19 cellular contexts compared by ENCODE assay signal in the genomic region with DNA sequence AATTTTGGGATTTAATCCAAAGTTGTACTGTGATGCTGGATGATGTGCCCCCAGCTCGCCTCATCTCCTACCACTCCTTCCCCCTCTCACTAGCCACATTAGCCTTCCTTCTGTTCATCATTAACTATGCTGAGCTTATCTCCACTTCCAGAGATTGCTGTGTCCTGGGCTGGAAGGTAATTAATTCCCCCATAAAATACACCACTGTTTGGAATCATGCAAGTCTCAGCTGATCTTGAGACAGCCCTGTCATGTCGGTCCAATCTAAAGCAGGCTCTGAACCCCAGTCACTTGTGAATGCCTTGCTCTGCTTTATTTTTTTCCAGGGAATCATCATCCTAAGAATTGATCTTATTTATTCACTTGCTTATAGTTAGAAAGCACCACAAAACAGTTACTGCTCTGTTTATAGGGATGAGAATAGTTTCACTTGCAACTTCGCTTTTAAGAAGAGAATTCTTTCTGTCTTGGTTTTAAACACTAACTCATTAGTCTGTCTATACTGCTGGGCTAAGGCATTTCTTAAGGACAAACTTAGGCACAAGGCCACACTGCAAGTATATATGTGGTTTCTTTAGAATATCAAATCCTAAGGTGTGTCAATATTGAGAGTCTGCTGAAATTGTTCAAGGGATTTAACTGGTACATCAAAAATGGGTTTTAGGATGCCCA.
DNase-seq lines count a peak whose midpoint lies in the region; ATAC-seq, FAIRE-seq and TF ChIP-seq lines count a peak whose summit lies in the region.
"Had no signal": no experiment of that assay in that cellular context is flagged by ENCODE, and none has a peak within 500 bp of the region (broad histone marks: within the 10 kb centered on the region; RNA-seq: fewer than 3 reads in every experiment).

No MANE protein-coding gene starts in this region.

- H2AK5ac ChIP-seq in IMR-90 (ENCODE audit: low read depth, low read length) = no peak overlapping the region

- H3K4me3 ChIP-seq in BE2C (ENCODE audit: low read depth, low read length) = no peak overlapping the region
- H3K4me3 ChIP-seq in IMR-90 (ENCODE audit: insufficient read depth, low read depth, low read length) = no peak overlapping the region
- H3K4me3 ChIP-seq in astrocyte (ENCODE audit: insufficient read depth, low read depth, low read length) = no peak overlapping the region
- no peak overlapping the region for H3K4me3 ChIP-seq in mesodermal cell (ENCODE audit: extremely low read depth, insufficient read depth, low read length, poor library complexity, severe bottlenecking)
- H3K4me3 ChIP-seq: GM23248 had no signal

- H2BK5ac ChIP-seq in IMR-90 (ENCODE audit: low read depth, low read length, poor library complexity, severe bottlenecking) = no peak overlapping the region

- H3K9ac ChIP-seq in IMR-90 (ENCODE audit: low read depth, low read length) = no peak overlapping the region
- H3K9ac ChIP-seq in astrocyte (ENCODE audit: low read length) = no peak overlapping the region
- H3K9ac ChIP-seq: GM23248, KMS-11 had no signal

- H4K20me1 ChIP-seq in IMR-90 (ENCODE audit: insufficient read depth, low read length) (no peaks in the 10 kb centered on the region), astrocyte (ENCODE audit: insufficient read depth, low read length) (no peaks in the 10 kb centered on the region)

- peaks cover 20% of the 10 kb centered on the region for H3K4me1 ChIP-seq in BE2C
- 0 out of 2 replicates have a peak, but pooled peaks cover 2% of the 10 kb centered on the region for H3K4me1 ChIP-seq in IMR-90 (ENCODE audit: control insufficient read depth, insufficient read depth, low read length)
- H3K4me1 ChIP-seq in astrocyte (ENCODE audit: insufficient read depth, low read length) = no peaks in the 10 kb centered on the region
- peaks cover 27% of the 10 kb centered on the region for H3K4me1 ChIP-seq in mesodermal cell (ENCODE audit: control insufficient read depth, insufficient read depth, low read length, poor library complexity, severe bottlenecking)

- H3K27me3 Mint-ChIP-seq in astrocyte (ENCODE audit: low read depth, unreplicated experiment) = no peaks in the 10 kb centered on the region

- BruUV-seq in IMR-90 (replicated peaks; lab: Mats Ljungman, UMichigan) = no TSS peak

- H2AFZ ChIP-seq in IMR-90 (replicated peaks; ENCODE audit: low read length, poor library complexity) (no peak overlapping the region), astrocyte (ENCODE audit: low read depth, low read length) (no peak overlapping the region)

- no peak overlapping the region for H3K4me2 ChIP-seq in IMR-90 (ENCODE audit: low read depth, low read length)
- H3K4me2 ChIP-seq in astrocyte (ENCODE audit: low read length) = no peak overlapping the region
- H3K4me2 ChIP-seq: KMS-11 had no signal

- no peak overlapping the region for H2BK120ac ChIP-seq in IMR-90 (ENCODE audit: low read depth, low read length)

- no peak for TF ChIP-seq RAD21 in IMR-90 (IDR thresholded peaks at IDR 0.05; ENCODE audit: low read length)

- H3K4ac ChIP-seq in IMR-90 (ENCODE audit: low read depth, low read length) = no peak overlapping the region; the same call in 1 of the 2 replicates

- no peaks in the 10 kb centered on the region for H3K9me3 Mint-ChIP-seq in astrocyte (ENCODE audit: unreplicated experiment)

- in situ Hi-C loops in IMR-90 (cut with MboI; ENCODE audit: low sequenced_read_pairs) = no loop called here

- no peak overlapping the region for H3K23ac ChIP-seq in IMR-90 (ENCODE audit: low read depth, low read length)

- DNase-seq in BE2C = peak; percentile 11
- no peak for DNase-seq in IMR-90
- DNase-seq in astrocyte (ENCODE audit: low read depth) = no peak
- no peak for DNase-seq in NCI-H1694 treated with DMSO at 0.1 percent for 48 hours (lab: John Stamatoyannopoulos, UW)
- no peak for DNase-seq in stimulated activated CD4-positive, alpha-beta T cell treated with anti-CD3 and anti-CD28 coated beads, Interleukin-12 subunit alpha, Interleukin-12 subunit beta, amount 100 ng/mL, for 4 hours
- DNase-seq in urothelium cell line (ENCODE audit: low spot score) = no peak
- no peak for DNase-seq in stimulated activated CD4-positive, alpha-beta T cell treated with anti-CD3 and anti-CD28 coated beads, Interleukin-15, amount 100 ng/mL, for 24 hours
- DNase-seq: Calu3, DND-41, GF-D8, NCI-H1092, NCI-H1694, NCI-H2171 treated with DMSO at 0.1 percent for 48 hours, NCI-H774, RPMI8226 had no signal

- FAIRE-seq in astrocyte (lab: Jason Lieb, UNC) (no peak), urothelium cell line (lab: Jason Lieb, UNC) (no peak)

- H3K27me3 ChIP-seq in BE2C = no peaks in the 10 kb centered on the region
- no peaks in the 10 kb centered on the region for H3K27me3 ChIP-seq in IMR-90 (ENCODE audit: control insufficient read depth, insufficient read depth, low read length)
- H3K27me3 ChIP-seq in astrocyte (ENCODE audit: insufficient read depth, low read length) = no peaks in the 10 kb centered on the region

- H3K18ac ChIP-seq in IMR-90 (ENCODE audit: low read depth, low read length) = peak overlapping the region; percentile 51; the same call in 1 of the 2 replicates

- ATAC-seq in IMR-90 (ENCODE audit: low read depth) = peak; percentile 44; the same call in 1 of the 2 replicates

- H3K56ac ChIP-seq in IMR-90 (ENCODE audit: extremely low read depth, insufficient read depth, low read length) = no peak overlapping the region

- H2BK20ac ChIP-seq in IMR-90 (ENCODE audit: low read depth, low read length) = no peak overlapping the region

- H3K27ac Mint-ChIP-seq in astrocyte (ENCODE audit: unreplicated experiment) = peak overlapping the region; percentile 1
- H3K27ac Mint-ChIP-seq: CD14-positive monocyte had no signal

- TF ChIP-seq POLR2A in IMR-90 (IDR thresholded peaks at IDR 0.05; ENCODE audit: low read depth, low read length) = no peak

- CTCF ChIA-PET in IMR-90 (lab: Yijun Ruan, JAX) = no interaction called here

- H3K27ac ChIP-seq in IMR-90 (ENCODE audit: insufficient read depth, low read length) (no peak overlapping the region), astrocyte (ENCODE audit: low read depth, low read length) (no peak overlapping the region), mesodermal cell (ENCODE audit: low read depth, low read length, severe bottlenecking) (peak overlapping the region; percentile 88)
- H3K27ac ChIP-seq: GM23248, KMS-11 had no signal

- H3K14ac ChIP-seq in IMR-90 (replicated peaks; ENCODE audit: low read depth, low read length) = no peak overlapping the region

- H3K4me3 Mint-ChIP-seq in astrocyte (ENCODE audit: unreplicated experiment) = no peak overlapping the region
- H3K4me3 Mint-ChIP-seq: CD14-positive monocyte had no signal

- no peaks in the 10 kb centered on the region for H3K79me1 ChIP-seq in IMR-90 (ENCODE audit: low read depth in 1 of 2, low read length in 2 of 2)

- no peak overlapping the region for H2AK9ac ChIP-seq in IMR-90 (replicated peaks; ENCODE audit: low read depth, low read length, poor library complexity)

- WGBS in IMR-90 (ENCODE audit: extremely low coverage in 2 of 2, insufficient read length in 1 of 2), 2 experiments = 60% methylated on average over 1 of the region's 3 CpGs; no CpG with 5 or more reads in 1 of the 2 experiments
- WGBS in mesodermal cell (ENCODE audit: insufficient coverage in 2 of 2), 2 experiments = 83% methylated on average over 1 of the region's 3 CpGs; no CpG with 5 or more reads in 1 of the 2 experiments

- H3K79me2 ChIP-seq in astrocyte (ENCODE audit: insufficient read depth, low read length) = no peaks in the 10 kb centered on the region

- H3K36me3 Mint-ChIP-seq in astrocyte (ENCODE audit: low read depth, unreplicated experiment) = no peaks in the 10 kb centered on the region
- H3K36me3 Mint-ChIP-seq: CD14-positive monocyte had no signal

- H3K36me3 ChIP-seq in BE2C = no peaks in the 10 kb centered on the region
- no peaks in the 10 kb centered on the region for H3K36me3 ChIP-seq in IMR-90 (ENCODE audit: control insufficient read depth, insufficient read depth, low read length)
- no peaks in the 10 kb centered on the region for H3K36me3 ChIP-seq in astrocyte (ENCODE audit: insufficient read depth, low read length)
- no peaks in the 10 kb centered on the region for H3K36me3 ChIP-seq in mesodermal cell (ENCODE audit: control insufficient read depth, insufficient read depth, low read length)

- H4K8ac ChIP-seq in IMR-90 (ENCODE audit: low read depth in 2 of 2, low read length in 2 of 2) = peak overlapping the region in 1 of 2 experiments; percentile 20; a peak in 1 of 4 replicates

- intact Hi-C loops in IMR-90 (cut with micrococcal nuclease) = no loop called here

- no peak for TF ChIP-seq CTCF in BE2C (IDR thresholded peaks at IDR 0.05; ENCODE audit: low read depth, low read length)
- TF ChIP-seq CTCF in IMR-90 (conservative IDR thresholded peaks at IDR 0.05; ENCODE audit: low read depth, low read length) = no peak
- no peak for TF ChIP-seq CTCF in astrocyte (IDR thresholded peaks at IDR 0.05; ENCODE audit: insufficient read depth, low read depth, low read length)

- POLR2A ChIA-PET in IMR-90 (lab: Charles Lee; ENCODE audit: unreplicated experiment) = no interaction called here

- 0 out of 3 replicates have a peak overlapping the region, but pooled peaks have one; percentile 12 for H2BK15ac ChIP-seq in IMR-90 (ENCODE audit: low read depth, low read length)

- H4K5ac ChIP-seq in IMR-90 (ENCODE audit: low read depth, low read length) = no peak overlapping the region

- H3K9me3 ChIP-seq in BE2C (no peaks in the 10 kb centered on the region), IMR-90 (ENCODE audit: control insufficient read depth, insufficient read depth, low read length) (no peaks in the 10 kb centered on the region), astrocyte (ENCODE audit: insufficient read depth, low read depth, low read length) (no peaks in the 10 kb centered on the region), mesodermal cell (ENCODE audit: control insufficient read depth, low read length) (no peaks in the 10 kb centered on the region)

- H4K91ac ChIP-seq in IMR-90 (ENCODE audit: insufficient read depth, low read depth, low read length) = no peak overlapping the region; the same call in 1 of the 2 replicates

- dilution Hi-C loops in IMR-90 (cut with HindIII; ENCODE audit: low sequenced_read_pairs, unreplicated experiment) = no loop called here

- 0 out of 2 replicates have a peak, but pooled peaks cover 3% of the 10 kb centered on the region for H3K9me1 ChIP-seq in IMR-90 (ENCODE audit: insufficient read depth, low read length)

- no peaks in the 10 kb centered on the region for H3K4me1 Mint-ChIP-seq in astrocyte (ENCODE audit: low read depth, unreplicated experiment)
- H3K4me1 Mint-ChIP-seq: CD14-positive monocyte had no signal

TF ChIP-seq in IMR-90, 13 proteins besides CTCF, POLR2A, EP300 and RAD21:
- TF ChIP-seq FOS (IDR thresholded peaks at IDR 0.05; ENCODE audit: low read depth, low read length) (no peak), MAFK (IDR thresholded peaks at IDR 0.05; ENCODE audit: low read depth, low read length) (no peak), NFE2L2 (IDR thresholded peaks at IDR 0.05; ENCODE audit: low read depth, low read length) (no peak), CEBPB (IDR thresholded peaks at IDR 0.05; ENCODE audit: low read depth, low read length) (no peak), BHLHE40 (IDR thresholded peaks at IDR 0.05; ENCODE audit: low read depth, low read length) (no peak), MXI1 (IDR thresholded peaks at IDR 0.05; ENCODE audit: borderline replicate concordance, low read depth, low read length) (no peak)
